ENCODE assay signal across 8 cellular contexts in genomic region chr15:79897380-79897678, GRCh38. TPM values are rescaled to one million over a fixed set of nuclear protein-coding genes. Genes with fewer than 3 reads are reported as not detected.
DNase-seq lines count a peak whose midpoint lies in the region; ATAC-seq lines count a peak whose summit lies in the region.

No MANE protein-coding gene starts in this region.

- intact Hi-C loops in activated T-helper 1 cell treated with anti-CD3 and anti-CD28 coated beads, Interleukin-12 subunit alpha, Interleukin-12 subunit beta, Interleukin-2, Interleukin-4 antibody, amounts not matched to agents 30 ng/mL and 10 ng/mL and 1 ng/mL, durations not matched to agents 14 hours and 24 hours and 36 hours (cut with micrococcal nuclease), result loop anchor here (1.0 to 2.0 kb wide), 4 partner anchors 70 to 587 kb away; partner anchors contain the start of genes FAH and TMED3

- peaks cover 49% of the 10 kb centered on the region for H3K4me1 Mint-ChIP-seq in activated T-helper 1 cell treated with anti-CD3 and anti-CD28 coated beads, Interleukin-12 subunit alpha, Interleukin-12 subunit beta, Interleukin-2, Interleukin-4 antibody, amounts not matched to agents 30 ng/mL and 10 ng/mL and 1 ng/mL, durations not matched to agents 14 hours and 24 hours and 36 hours (ENCODE audit: low read depth)
- peaks cover 24 to 41% of the 10 kb centered on the region in 2 donors for H3K4me1 Mint-ChIP-seq in immature natural killer cell

- H3K27me3 Mint-ChIP-seq in activated T-helper 1 cell treated with anti-CD3 and anti-CD28 coated beads, Interleukin-12 subunit alpha, Interleukin-12 subunit beta, Interleukin-2, Interleukin-4 antibody, amounts not matched to agents 30 ng/mL and 10 ng/mL and 1 ng/mL, durations not matched to agents 14 hours and 24 hours and 36 hours (ENCODE audit: insufficient read depth), result no peaks in the 10 kb centered on the region
- peaks cover 2 to 13% (median 3%) of the 10 kb centered on the region in 3 donors for H3K27me3 Mint-ChIP-seq in immature natural killer cell (ENCODE audit: low read depth in 3 of 3)

- no peak for ATAC-seq in GM18909 (IDR thresholded peaks at IDR 0.05; ENCODE audit: poor library complexity, unreplicated experiment)

- H3K27ac Mint-ChIP-seq in activated T-helper 1 cell treated with anti-CD3 and anti-CD28 coated beads, Interleukin-12 subunit alpha, Interleukin-12 subunit beta, Interleukin-2, Interleukin-4 antibody, amounts not matched to agents 30 ng/mL and 10 ng/mL and 1 ng/mL, durations not matched to agents 14 hours and 24 hours and 36 hours, result peak overlapping the region; percentile 95
- H3K27ac Mint-ChIP-seq in immature natural killer cell, result peak overlapping the region; percentile 94 to 98 (median 96)

- H3K4me3 Mint-ChIP-seq in activated T-helper 1 cell treated with anti-CD3 and anti-CD28 coated beads, Interleukin-12 subunit alpha, Interleukin-12 subunit beta, Interleukin-2, Interleukin-4 antibody, amounts not matched to agents 30 ng/mL and 10 ng/mL and 1 ng/mL, durations not matched to agents 14 hours and 24 hours and 36 hours, result peak overlapping the region; percentile 86
- H3K4me3 Mint-ChIP-seq in immature natural killer cell, result peak overlapping the region; percentile 93 to 98 (median 95)

- H3K36me3 Mint-ChIP-seq in activated T-helper 1 cell treated with anti-CD3 and anti-CD28 coated beads, Interleukin-12 subunit alpha, Interleukin-12 subunit beta, Interleukin-2, Interleukin-4 antibody, amounts not matched to agents 30 ng/mL and 10 ng/mL and 1 ng/mL, durations not matched to agents 14 hours and 24 hours and 36 hours (ENCODE audit: low read depth), result peaks cover 18% of the 10 kb centered on the region
- H3K36me3 Mint-ChIP-seq in immature natural killer cell, result peaks cover 1 to 9% (median 3%) of the 10 kb centered on the region in 3 donors

- H3K9me3 Mint-ChIP-seq in activated T-helper 1 cell treated with anti-CD3 and anti-CD28 coated beads, Interleukin-12 subunit alpha, Interleukin-12 subunit beta, Interleukin-2, Interleukin-4 antibody, amounts not matched to agents 30 ng/mL and 10 ng/mL and 1 ng/mL, durations not matched to agents 14 hours and 24 hours and 36 hours, result peaks cover 3% of the 10 kb centered on the region
- no peaks in the 10 kb centered on the region for H3K9me3 Mint-ChIP-seq in immature natural killer cell

- peak; percentile 27 for DNase-seq in NCI-H510A treated with DMSO at 0.1 percent for 48 hours (lab: John Stamatoyannopoulos, UW)
- DNase-seq in NCI-H510A (lab: John Stamatoyannopoulos, UW), result no peak
- no peak for DNase-seq in activated T-helper 1 cell treated with anti-CD3 and anti-CD28 coated beads, Interleukin-12 subunit alpha, Interleukin-12 subunit beta, Interleukin-2, Interleukin-4 antibody, amounts not matched to agents 30 ng/mL and 10 ng/mL and 1 ng/mL, durations not matched to agents 14 hours and 24 hours and 36 hours (ENCODE audit: low spot score)
- no peak for DNase-seq in immature natural killer cell
- peak; percentile 10 for DNase-seq in stromal cell of bone marrow (ENCODE audit: low read depth)
- no peak for DNase-seq in OCI-M2 (lab: John Stamatoyannopoulos, UW; ENCODE audit: unreplicated experiment)
- DNase-seq in activated CD4-positive, alpha-beta T cell treated with anti-CD3 and anti-CD28 coated beads for 48 hours, result no peak

RNA-seq across cellular contexts. Expression of gene MTHFS, which starts 0.5 kb away (rescaled TPM):
- total RNA-seq in activated T-helper 1 cell treated with anti-CD3 and anti-CD28 coated beads, Interleukin-12 subunit alpha, Interleukin-12 subunit beta, Interleukin-2, Interleukin-4 antibody, amounts not matched to agents 30 ng/mL and 10 ng/mL and 1 ng/mL, durations not matched to agents 14 hours and 24 hours and 36 hours, result 32.2 and 34.0 TPM in 2 replicates
- 10 to 100 TPM; 53.3 to 98.2 (median 70.1) TPM for polyA plus RNA-seq in immature natural killer cell

Comparison
In these comparisons a context has a peak if more than half of its experiments do, and no peak if none do; other contexts are left out.
1. DNase-seq: peak in NCI-H510A treated with DMSO at 0.1 percent for 48 hours (single experiment) and stromal cell of bone marrow (single experiment); none in NCI-H510A (single experiment), activated T-helper 1 cell treated with anti-CD3 and anti-CD28 coated beads, Interleukin-12 subunit alpha, Interleukin-12 subunit beta, Interleukin-2, Interleukin-4 antibody, amounts not matched to agents 30 ng/mL and 10 ng/mL and 1 ng/mL, durations not matched to agents 14 hours and 24 hours and 36 hours (single experiment), immature natural killer cell (0 of 3), OCI-M2 (single experiment) and activated CD4-positive, alpha-beta T cell treated with anti-CD3 and anti-CD28 coated beads for 48 hours (single experiment).